Comparison of ENCODE assay signal across 1 cellular context in genomic region chr2:120616261-120616660, GRCh38.
TF ChIP-seq lines count a peak whose summit lies in the region.

No MANE protein-coding gene starts in this region.

TF ChIP-seq in IMR-90, 13 proteins besides CTCF, POLR2A, EP300 and RAD21 (continued from another document):
- TF ChIP-seq USF2 (IDR thresholded peaks at IDR 0.05; ENCODE audit: low read depth, low read length) (no peak), MAZ (IDR thresholded peaks at IDR 0.05; ENCODE audit: borderline replicate concordance, low read depth, low read length) (no peak), CEBPB (IDR thresholded peaks at IDR 0.05; ENCODE audit: low read depth, low read length) (no peak), FOS (IDR thresholded peaks at IDR 0.05; ENCODE audit: low read depth, low read length) (no peak), NFE2L2 (IDR thresholded peaks at IDR 0.05; ENCODE audit: low read depth, low read length) (no peak), MAFK (IDR thresholded peaks at IDR 0.05; ENCODE audit: low read depth, low read length) (no peak)
TF ChIP-seq in IMR-90: peak in this region for 0.
